ENCODE assay signal across 1 cellular context in genomic region chr16:75593825-75594820, GRCh38.
A peak's percentile ranks its signal among the peaks of the same experiment; 100 is the strongest.
TF ChIP-seq lines count a peak whose summit lies in the region.

No MANE protein-coding gene starts in this region.

TF ChIP-seq in SK-N-SH, 30 proteins besides CTCF, POLR2A, EP300 and RAD21 (continued from another document):
- TF ChIP-seq TEAD4 (IDR thresholded peaks at IDR 0.05; ENCODE audit: borderline replicate concordance, insufficient read depth) (no peak), EZH2phosphoT487 (IDR thresholded peaks at IDR 0.05; ENCODE audit: borderline replicate concordance, low read depth) (no peak), USF1 (IDR thresholded peaks at IDR 0.05; ENCODE audit: borderline replicate concordance, low read depth) (no peak), RFX5 (IDR thresholded peaks at IDR 0.05; ENCODE audit: low read length) (no peak), NFIC (IDR thresholded peaks at IDR 0.05; ENCODE audit: borderline replicate concordance) (no peak), IRF3 (IDR thresholded peaks at IDR 0.05; ENCODE audit: low read depth, low read length) (no peak), MXI1 (IDR thresholded peaks at IDR 0.05; ENCODE audit: low read depth, low read length) (peak; percentile 74), GATA2 (CRISPR knock-in tag; IDR thresholded peaks at IDR 0.05) (no peak), YY1 (IDR thresholded peaks at IDR 0.05; ENCODE audit: low read depth) (no peak), RCOR1 (IDR thresholded peaks at IDR 0.05; ENCODE audit: low read length) (0 out of 2 replicates have a peak, but pooled peaks have one; percentile 13), POLR2AphosphoS5 (IDR thresholded peaks at IDR 0.05; ENCODE audit: low read depth, low read length) (no peak), SIN3A (IDR thresholded peaks at IDR 0.05; ENCODE audit: borderline replicate concordance, low read depth, low read length) (no peak), FOSL2 (IDR thresholded peaks at IDR 0.05; ENCODE audit: borderline replicate concordance, low read depth) (peak; percentile 58; the same call in 1 of the 2 replicates), JUND (IDR thresholded peaks at IDR 0.05) (no peak; the same call in 1 of the 2 replicates), SMC3 (IDR thresholded peaks at IDR 0.05; ENCODE audit: low read depth, low read length) (no peak), TAF1 (IDR thresholded peaks at IDR 0.05; ENCODE audit: borderline replicate concordance, low read depth, low read length) (no peak), FOXM1 (IDR thresholded peaks at IDR 0.05; ENCODE audit: low read depth) (no peak), TCF12 (IDR thresholded peaks at IDR 0.05) (peak; percentile 82), ZBTB33 (IDR thresholded peaks at IDR 0.05; ENCODE audit: borderline replicate concordance, low read depth) (no peak)
- TF ChIP-seq, protein P1, sequence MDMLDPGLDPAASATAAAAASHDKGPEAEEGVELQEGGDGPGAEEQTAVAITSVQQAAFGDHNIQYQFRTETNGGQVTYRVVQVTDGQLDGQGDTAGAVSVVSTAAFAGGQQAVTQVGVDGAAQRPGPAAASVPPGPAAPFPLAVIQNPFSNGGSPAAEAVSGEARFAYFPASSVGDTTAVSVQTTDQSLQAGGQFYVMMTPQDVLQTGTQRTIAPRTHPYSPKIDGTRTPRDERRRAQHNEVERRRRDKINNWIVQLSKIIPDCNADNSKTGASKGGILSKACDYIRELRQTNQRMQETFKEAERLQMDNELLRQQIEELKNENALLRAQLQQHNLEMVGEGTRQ (IDR thresholded peaks at IDR 0.05; ENCODE audit: borderline replicate concordance, low read depth, low read length) = no peak
- TF ChIP-seq, protein P2, sequence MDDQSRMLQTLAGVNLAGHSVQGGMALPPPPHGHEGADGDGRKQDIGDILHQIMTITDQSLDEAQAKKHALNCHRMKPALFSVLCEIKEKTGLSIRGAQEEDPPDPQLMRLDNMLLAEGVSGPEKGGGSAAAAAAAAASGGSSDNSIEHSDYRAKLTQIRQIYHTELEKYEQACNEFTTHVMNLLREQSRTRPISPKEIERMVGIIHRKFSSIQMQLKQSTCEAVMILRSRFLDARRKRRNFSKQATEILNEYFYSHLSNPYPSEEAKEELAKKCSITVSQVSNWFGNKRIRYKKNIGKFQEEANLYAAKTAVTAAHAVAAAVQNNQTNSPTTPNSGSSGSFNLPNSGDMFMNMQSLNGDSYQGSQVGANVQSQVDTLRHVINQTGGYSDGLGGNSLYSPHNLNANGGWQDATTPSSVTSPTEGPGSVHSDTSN (IDR thresholded peaks at IDR 0.05) = peak; percentile 1; the same call in 1 of the 2 replicates
TF ChIP-seq in SK-N-SH: peak in this region for 7.
